In genomic region chr13:113296842-113297369, GRCh38 we compare ENCODE assay signal across 8 cellular contexts. TPM values are rescaled to one million over a fixed set of nuclear protein-coding genes. Genes with fewer than 3 reads are reported as not detected.
DNase-seq lines count a peak whose midpoint lies in the region; ATAC-seq and TF ChIP-seq lines count a peak whose summit lies in the region.

Gene LAMP1, plus strand, starts transcription at chr13:113297239. Its CDS starts 196 bp downstream, at chr13:113297435.

- TF ChIP-seq CTCF in AG09309 (IDR thresholded peaks at IDR 0.05; ENCODE audit: control insufficient read depth, insufficient read depth, low read depth, low read length, missing control alignments) = no peak

- peak within 1 kb of the TSS; percentile 88 to 96 (median 93) for H3K4me3 Mint-ChIP-seq in immature natural killer cell

- DNase-seq in AG09309 (ENCODE audit: low read depth) (peak; percentile 86), NCI-H345 treated with DMSO at 0.1 percent for 48 hours (lab: John Stamatoyannopoulos, UW; ENCODE audit: unreplicated experiment) (peak; percentile 83), caudate nucleus (lab: John Stamatoyannopoulos, UW) (peak in 59 of 61 donors; percentile 37 to 99 (median 93)), immature natural killer cell (peak; percentile 99), smooth muscle cell of the brain vasculature (ENCODE audit: low read depth, low spot score) (peak; percentile 97)
- peak; percentile 98 to 100 (median 98) for DNase-seq in activated CD4-positive, CD25-positive, alpha-beta regulatory T cell (lab: John Stamatoyannopoulos, UW)

- peak within 1 kb of the TSS; percentile 94 for H3K4me3 ChIP-seq in AG09309 (ENCODE audit: control insufficient read depth, low read depth, low read length)

- H3K4me1 Mint-ChIP-seq in immature natural killer cell = peaks cover 36 to 52% of the 10 kb centered on the region in 2 donors

- peaks cover 29 to 56% (median 34%) of the 10 kb centered on the region in 3 donors for H3K27me3 Mint-ChIP-seq in immature natural killer cell (ENCODE audit: low read depth in 3 of 3)

- peak within 1 kb of the TSS; percentile 96 to 99 (median 98) for H3K27ac Mint-ChIP-seq in immature natural killer cell

- no peaks in the 10 kb centered on the region for H3K36me3 Mint-ChIP-seq in immature natural killer cell

- ATAC-seq in GM19025 (IDR thresholded peaks at IDR 0.05; ENCODE audit: low read depth, unreplicated experiment) (peak; percentile 80), HG03280 (IDR thresholded peaks at IDR 0.05; ENCODE audit: unreplicated experiment) (peak; percentile 86)

- peak within 1 kb of the TSS; percentile 88 for H3K27ac ChIP-seq in caudate nucleus (ENCODE audit: low read depth, low read length)

- H3K9me3 Mint-ChIP-seq in immature natural killer cell = peaks cover 0 to 5% (median 0%) of the 10 kb centered on the region in 6 donors

RNA-seq across cellular contexts. Expression of gene LAMP1, which starts in this region (rescaled TPM):
- polyA plus RNA-seq in immature natural killer cell = 10 to 100 TPM; 23.4 to 48.9 (median 27.8) TPM

Comparison
In these comparisons a context has a peak if more than half of its experiments do, and no peak if none do; other contexts are left out.
1. Peak in every context shown above with its lines: DNase-seq, ATAC-seq, H3K4me3 ChIP-seq and H3K27ac ChIP-seq.